Comparison of ENCODE assay signal across 13 cellular contexts in genomic region chr7:18552311-18552916, GRCh38. TPM values are rescaled to one million over a fixed set of nuclear protein-coding genes. Genes with fewer than 3 reads are reported as not detected.
DNase-seq lines count a peak whose midpoint lies in the region; ATAC-seq and TF ChIP-seq lines count a peak whose summit lies in the region.
"Had no signal": no experiment of that assay in that cellular context is flagged by ENCODE, and none has a peak within 500 bp of the region (broad histone marks: within the 10 kb centered on the region; RNA-seq: fewer than 3 reads in every experiment).

No MANE protein-coding gene starts in this region.

- in situ Hi-C loops in astrocyte of the spinal cord (cut with HindIII; ENCODE audit: low sequenced_read_pairs) = no loop called here

- no peaks in the 10 kb centered on the region for H3K36me3 ChIP-seq in ovary

- intact Hi-C loops in sciatic nerve (cut with DNase I) = loop anchor here (10.0 kb wide), 1 partner anchor 188 kb away; no protein-coding TSS in a partner anchor
- intact Hi-C loops in ovary (cut with DNase I) = no loop called here

- H3K4me1 ChIP-seq in ovary (ENCODE audit: insufficient read depth) = no peaks in the 10 kb centered on the region

- H3K9me3 ChIP-seq in ovary = no peaks in the 10 kb centered on the region

- H3K27me3 ChIP-seq in ovary = no peaks in the 10 kb centered on the region

- TF ChIP-seq POLR2A in ovary (IDR thresholded peaks at IDR 0.05) = no peak

- no peak overlapping the region for H3K4me3 ChIP-seq in astrocyte of the spinal cord (ENCODE audit: low read depth, low read length)
- no peak overlapping the region for H3K4me3 ChIP-seq in ovary

- ATAC-seq in sciatic nerve = peak; percentile 67
- ATAC-seq in GM19463 (IDR thresholded peaks at IDR 0.05; ENCODE audit: unreplicated experiment) = no peak
- ATAC-seq in HG03342 (IDR thresholded peaks at IDR 0.05; ENCODE audit: unreplicated experiment) = no peak
- ATAC-seq: effector memory CD8-positive, alpha-beta T cell; natural killer cell treated with Interleukin-12 subunit alpha and Interleukin-12 subunit beta and Interleukin-15 and Interleukin-18, amount 100 ng/mL, for 72 hours had no signal

- TF ChIP-seq CTCF in astrocyte of the spinal cord (IDR thresholded peaks at IDR 0.05; ENCODE audit: low read depth, low read length) (no peak), ovary (IDR thresholded peaks at IDR 0.05) (no peak)

- no peak for TF ChIP-seq EP300 in ovary (IDR thresholded peaks at IDR 0.05)

- DNase-seq in DMS153 (lab: John Stamatoyannopoulos, UW) = peak; percentile 11
- no peak for DNase-seq in DMS153 treated with DMSO at 0.1 percent for 48 hours (lab: John Stamatoyannopoulos, UW; ENCODE audit: unreplicated experiment)
- peak; percentile 15 for DNase-seq in NCI-H146 (lab: John Stamatoyannopoulos, UW)
- DNase-seq in astrocyte of the spinal cord (ENCODE audit: low read depth, low spot score) = peak; percentile 54
- no peak for DNase-seq in sciatic nerve (ENCODE audit: low spot score)
- DNase-seq in ovary = no peak
- DNase-seq: activated CD4-positive, alpha-beta T cell treated with anti-CD3 and anti-CD28 coated beads, Interleukin-2, amount 10 ng/mL, durations not matched to agents 7 days and 5 days; effector memory CD8-positive, alpha-beta T cell; H9; stimulated activated naive CD4-positive, alpha-beta T cell had no signal

- WGBS in ovary, 3 donors = 24 to 33% (median 32%) methylated on average over 2 of the region's 2 CpGs

- H3K27ac ChIP-seq in ovary = no peak overlapping the region

RNA-seq across cellular contexts. Expression of gene HDAC9, which starts 56.9 kb away (rescaled TPM):
- total RNA-seq in sciatic nerve (27.6 TPM), ovary (10 to 100 TPM in 2 of 7 donors, 1 to 10 TPM in 5; 1.7 to 22.3 (median 6.0) TPM)
- polyA plus RNA-seq in ovary = 10 to 100 TPM in 1 of 2 donors, 1 to 10 TPM in 1; 2.2 to 11.6 TPM

Comparison
In these comparisons a context has a peak if more than half of its experiments do, and no peak if none do; other contexts are left out.
1. DNase-seq: peak in DMS153 (single experiment), NCI-H146 (single experiment) and astrocyte of the spinal cord (single experiment); none in DMS153 treated with DMSO at 0.1 percent for 48 hours (single experiment), sciatic nerve (single experiment) and ovary (0 of 5).